17 cellular contexts compared by ENCODE assay signal in genomic region chr4:36737691-36738090, GRCh38.
A peak's percentile ranks its signal among the peaks of the same experiment; 100 is the strongest.
DNase-seq lines count a peak whose midpoint lies in the region; ATAC-seq and TF ChIP-seq lines count a peak whose summit lies in the region.
"Had no signal": no experiment of that assay in that cellular context is flagged by ENCODE, and none has a peak within 500 bp of the region (broad histone marks: within the 10 kb centered on the region; RNA-seq: fewer than 3 reads in every experiment).

No MANE protein-coding gene starts in this region.

- H3K27me3 ChIP-seq in upper lobe of left lung: no peaks in the 10 kb centered on the region
- H3K27me3 ChIP-seq in lower lobe of right lung (ENCODE audit: low read depth): no peaks in the 10 kb centered on the region
- H3K27me3 ChIP-seq: BE2C had no signal

- TF ChIP-seq EP300 in upper lobe of left lung (IDR thresholded peaks at IDR 0.05): no peak

- no peak overlapping the region for H3K27ac ChIP-seq in upper lobe of left lung
- H3K27ac ChIP-seq in lower lobe of right lung: no peak overlapping the region
- H3K27ac ChIP-seq: HL-60 had no signal

- 67 to 76% methylated on average over 2 of the region's 2 CpGs for WGBS in upper lobe of left lung, 2 donors

- H3K9me3 ChIP-seq in upper lobe of left lung: no peaks in the 10 kb centered on the region
- H3K9me3 ChIP-seq in lower lobe of right lung: no peaks in the 10 kb centered on the region
- H3K9me3 ChIP-seq: BE2C had no signal

- ATAC-seq in HG02763 (IDR thresholded peaks at IDR 0.05; ENCODE audit: unreplicated experiment) (no peak), upper lobe of left lung (ENCODE audit: low FRiP score in 2 of 2) (no peak), lower lobe of right lung (no peak)

- H3K36me3 ChIP-seq in upper lobe of left lung: no peaks in the 10 kb centered on the region
- no peaks in the 10 kb centered on the region for H3K36me3 ChIP-seq in lower lobe of right lung
- H3K36me3 ChIP-seq: BE2C had no signal

- H3K4me1 ChIP-seq in upper lobe of left lung (no peaks in the 10 kb centered on the region), lower lobe of right lung (no peaks in the 10 kb centered on the region)
- H3K4me1 ChIP-seq: BE2C had no signal

- TF ChIP-seq POLR2A in upper lobe of left lung (IDR thresholded peaks at IDR 0.05): no peak

- TF ChIP-seq CTCF in upper lobe of left lung (IDR thresholded peaks at IDR 0.05): no peak
- TF ChIP-seq CTCF in lower lobe of right lung (IDR thresholded peaks at IDR 0.05): no peak

- H3K4me3 ChIP-seq in upper lobe of left lung (no peak overlapping the region), lower lobe of right lung (no peak overlapping the region)

- intact Hi-C loops in lower lobe of right lung (cut with DNase I): no loop called here

- peak; percentile 15 for DNase-seq in DMS 273 treated with DMSO at 0.1 percent for 48 hours (lab: John Stamatoyannopoulos, UW)
- peak; percentile 59 for DNase-seq in NCI-H2171 treated with DMSO at 0.1 percent for 48 hours (lab: John Stamatoyannopoulos, UW)
- peak; percentile 66 for DNase-seq in SK-N-DZ (ENCODE audit: low spot score)
- no peak for DNase-seq in upper lobe of left lung
- no peak for DNase-seq in iPS-NIHi7 (ENCODE audit: extremely low spot score)
- DNase-seq in lower lobe of right lung: no peak
- DNase-seq: ACHN; BE2C; C1 segment of cervical spinal cord; CD4-positive, CD25-positive, alpha-beta regulatory T cell; CD8-positive, alpha-beta memory T cell; COR-L47; DMS79 treated with DMSO at 0.1 percent for 48 hours; GF-D8; HCEC 1CT had no signal

Comparison
In these comparisons a context has a peak if more than half of its experiments do, and no peak if none do; other contexts are left out.
1. DNase-seq: peak in DMS 273 treated with DMSO at 0.1 percent for 48 hours (single experiment), NCI-H2171 treated with DMSO at 0.1 percent for 48 hours (single experiment) and SK-N-DZ (single experiment); none in upper lobe of left lung (0 of 2), iPS-NIHi7 (single experiment) and lower lobe of right lung (single experiment).